17 cellular contexts compared by ENCODE assay signal in the genomic region with DNA sequence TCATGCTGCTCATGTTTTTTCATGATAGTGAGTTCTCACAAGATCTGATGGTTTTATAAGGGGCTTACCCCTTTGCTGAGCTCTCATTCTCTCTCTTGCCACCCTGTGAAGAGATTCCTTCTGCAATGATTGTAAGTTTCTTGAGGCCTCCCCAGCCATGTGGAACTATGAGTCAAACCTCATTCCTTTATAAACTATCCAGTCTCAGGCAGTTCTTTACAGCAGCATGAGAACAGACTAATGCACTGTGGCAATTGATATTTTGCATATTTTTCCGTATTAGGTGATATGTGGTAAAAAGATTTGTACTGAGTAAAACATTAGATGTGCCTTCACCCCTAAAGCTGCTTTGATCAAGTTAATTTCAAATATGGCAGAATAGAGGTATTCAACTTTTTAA. TPM values are rescaled to one million over a fixed set of nuclear protein-coding genes. Genes with fewer than 3 reads are reported as not detected.
DNase-seq lines count a peak whose midpoint lies in the region; ATAC-seq and TF ChIP-seq lines count a peak whose summit lies in the region.
"Had no signal": no experiment of that assay in that cellular context is flagged by ENCODE, and none has a peak within 500 bp of the region (broad histone marks: within the 10 kb centered on the region; RNA-seq: fewer than 3 reads in every experiment).

No MANE protein-coding gene starts in this region.

- no peak overlapping the region for H2BK5ac ChIP-seq in IMR-90 (ENCODE audit: low read depth, low read length, poor library complexity, severe bottlenecking)

- no peaks in the 10 kb centered on the region for H3K36me3 ChIP-seq in IMR-90 (ENCODE audit: control insufficient read depth, insufficient read depth, low read length)
- H3K36me3 ChIP-seq: BLaER1 treated with 17β-estradiol and CSF1 and Interleukin-3, amounts not matched to agents 10 nM and 100 nM had no signal

- CTCF ChIA-PET in IMR-90 (lab: Yijun Ruan, JAX), result no interaction called here

- H3K4me2 ChIP-seq in IMR-90 (ENCODE audit: low read depth, low read length), result no peak overlapping the region
- H3K4me2 ChIP-seq: BLaER1 treated with 17β-estradiol and CSF1 and Interleukin-3, amounts not matched to agents 10 nM and 100 nM had no signal

- dilution Hi-C loops in IMR-90 (cut with HindIII; ENCODE audit: low sequenced_read_pairs, unreplicated experiment), result no loop called here

- H3K9ac ChIP-seq in IMR-90 (ENCODE audit: low read depth, low read length), result no peak overlapping the region
- H3K9ac ChIP-seq: BLaER1 treated with 17β-estradiol and CSF1 and Interleukin-3, amounts not matched to agents 10 nM and 100 nM had no signal

- TF ChIP-seq POLR2A in IMR-90 (IDR thresholded peaks at IDR 0.05; ENCODE audit: low read depth, low read length), result no peak

- no peak overlapping the region for H2AK5ac ChIP-seq in IMR-90 (ENCODE audit: low read depth, low read length)

- H4K8ac ChIP-seq in IMR-90 (ENCODE audit: low read depth in 2 of 2, low read length in 2 of 2), result no peak overlapping the region

- no peak overlapping the region for H2BK15ac ChIP-seq in IMR-90 (ENCODE audit: low read depth, low read length)

- WGBS in IMR-90 (ENCODE audit: extremely low coverage in 2 of 2, insufficient read length in 1 of 2), 2 experiments, result no CpG with 5 or more reads among the region's 1 CpG

- no peak overlapping the region for H4K5ac ChIP-seq in IMR-90 (ENCODE audit: low read depth, low read length)

- peak; percentile 77 for ATAC-seq in IMR-90 (ENCODE audit: low read depth)
- no peak for ATAC-seq in GM18498 (IDR thresholded peaks at IDR 0.05; ENCODE audit: unreplicated experiment)
- ATAC-seq: GM12878, HCT116, HepG2 had no signal

- no peak overlapping the region for H3K23ac ChIP-seq in IMR-90 (ENCODE audit: low read depth, low read length)

- POLR2A ChIA-PET in IMR-90 (lab: Charles Lee; ENCODE audit: unreplicated experiment), result no interaction called here

- no peak overlapping the region for H3K4ac ChIP-seq in IMR-90 (ENCODE audit: low read depth, low read length)

- no peaks in the 10 kb centered on the region for H3K9me1 ChIP-seq in IMR-90 (ENCODE audit: insufficient read depth, low read length)

- no peaks in the 10 kb centered on the region for H3K79me1 ChIP-seq in IMR-90 (ENCODE audit: low read depth in 1 of 2, low read length in 2 of 2)

- no peaks in the 10 kb centered on the region for H3K9me3 ChIP-seq in IMR-90 (ENCODE audit: control insufficient read depth, insufficient read depth, low read length)
- H3K9me3 ChIP-seq: BLaER1 treated with 17β-estradiol and CSF1 and Interleukin-3, amounts not matched to agents 10 nM and 100 nM had no signal

- in situ Hi-C loops in IMR-90 (cut with MboI; ENCODE audit: low sequenced_read_pairs), result no loop called here

- no peak overlapping the region for H2AFZ ChIP-seq in IMR-90 (replicated peaks; ENCODE audit: low read length, poor library complexity)

- no peak for TF ChIP-seq RAD21 in IMR-90 (IDR thresholded peaks at IDR 0.05; ENCODE audit: low read length)

- H3K14ac ChIP-seq in IMR-90 (replicated peaks; ENCODE audit: low read depth, low read length), result no peak overlapping the region

- intact Hi-C loops in IMR-90 (cut with micrococcal nuclease), result no loop called here

- no peak overlapping the region for H4K91ac ChIP-seq in IMR-90 (ENCODE audit: insufficient read depth, low read depth, low read length)

- TF ChIP-seq CTCF in IMR-90 (conservative IDR thresholded peaks at IDR 0.05; ENCODE audit: low read depth, low read length), result no peak

- H4K20me1 ChIP-seq in IMR-90 (ENCODE audit: insufficient read depth, low read length), result no peaks in the 10 kb centered on the region
- H4K20me1 ChIP-seq: BLaER1 treated with 17β-estradiol and CSF1 and Interleukin-3, amounts not matched to agents 10 nM and 100 nM had no signal

- DNase-seq in EH (ENCODE audit: low read depth), result peak; percentile 37
- DNase-seq in IMR-90, result peak; percentile 29
- peak; percentile 70 for DNase-seq in iris pigment epithelial cell (ENCODE audit: low read depth)
- peak; percentile 43 for DNase-seq in renal cortical epithelial cell (ENCODE audit: low read depth)
- no peak for DNase-seq in NCI-H187 treated with DMSO at 0.1 percent for 48 hours (lab: John Stamatoyannopoulos, UW)
- no peak for DNase-seq in activated CD4-positive, alpha-beta T cell treated with anti-CD3 and anti-CD28 coated beads, Interleukin-2, amount 50 U/mL, for 1 hour
- no peak for DNase-seq in activated CD4-positive, alpha-beta T cell treated with anti-CD3 and anti-CD28 coated beads for 4 hours
- DNase-seq: 8988T; ACHN; CD4-positive, CD25-positive, alpha-beta regulatory T cell; DMS53 had no signal

- BruUV-seq in IMR-90 (replicated peaks; lab: Mats Ljungman, UMichigan), result no TSS peak

- H3K4me3 ChIP-seq in IMR-90 (ENCODE audit: insufficient read depth, low read depth, low read length), result no peak overlapping the region
- H3K4me3 ChIP-seq: BLaER1 treated with 17β-estradiol and CSF1 and Interleukin-3, amounts not matched to agents 10 nM and 100 nM; GM12878 had no signal

- H3K56ac ChIP-seq in IMR-90 (ENCODE audit: extremely low read depth, insufficient read depth, low read length), result no peak overlapping the region

- no peak overlapping the region for H2BK120ac ChIP-seq in IMR-90 (ENCODE audit: low read depth, low read length)

- no peak overlapping the region for H2BK20ac ChIP-seq in IMR-90 (ENCODE audit: low read depth, low read length)

- H3K4me1 ChIP-seq in IMR-90 (ENCODE audit: control insufficient read depth, insufficient read depth, low read length), result peaks cover 2% of the 10 kb centered on the region; the same call in 1 of the 2 replicates
- H3K4me1 ChIP-seq: BLaER1 treated with 17β-estradiol and CSF1 and Interleukin-3, amounts not matched to agents 10 nM and 100 nM had no signal

- H3K27ac ChIP-seq in IMR-90 (ENCODE audit: insufficient read depth, low read length), result no peak overlapping the region
- H3K27ac ChIP-seq: BLaER1 treated with 17β-estradiol and CSF1 and Interleukin-3, amounts not matched to agents 10 nM and 100 nM had no signal

- H3K18ac ChIP-seq in IMR-90 (ENCODE audit: low read depth, low read length), result no peak overlapping the region

- no peak overlapping the region for H2AK9ac ChIP-seq in IMR-90 (replicated peaks; ENCODE audit: low read depth, low read length, poor library complexity)

- H3K27me3 ChIP-seq in IMR-90 (ENCODE audit: control insufficient read depth, insufficient read depth, low read length), result no peaks in the 10 kb centered on the region
- H3K27me3 ChIP-seq: BLaER1 treated with 17β-estradiol and CSF1 and Interleukin-3, amounts not matched to agents 10 nM and 100 nM had no signal

TF ChIP-seq in IMR-90, 13 proteins besides CTCF, POLR2A, EP300 and RAD21:
- no peak for TF ChIP-seq BHLHE40 (IDR thresholded peaks at IDR 0.05; ENCODE audit: low read depth, low read length)
- TF ChIP-seq, protein P1, sequence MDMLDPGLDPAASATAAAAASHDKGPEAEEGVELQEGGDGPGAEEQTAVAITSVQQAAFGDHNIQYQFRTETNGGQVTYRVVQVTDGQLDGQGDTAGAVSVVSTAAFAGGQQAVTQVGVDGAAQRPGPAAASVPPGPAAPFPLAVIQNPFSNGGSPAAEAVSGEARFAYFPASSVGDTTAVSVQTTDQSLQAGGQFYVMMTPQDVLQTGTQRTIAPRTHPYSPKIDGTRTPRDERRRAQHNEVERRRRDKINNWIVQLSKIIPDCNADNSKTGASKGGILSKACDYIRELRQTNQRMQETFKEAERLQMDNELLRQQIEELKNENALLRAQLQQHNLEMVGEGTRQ (IDR thresholded peaks at IDR 0.05; ENCODE audit: low read depth, low read length), result no peak
- TF ChIP-seq, protein P2, sequence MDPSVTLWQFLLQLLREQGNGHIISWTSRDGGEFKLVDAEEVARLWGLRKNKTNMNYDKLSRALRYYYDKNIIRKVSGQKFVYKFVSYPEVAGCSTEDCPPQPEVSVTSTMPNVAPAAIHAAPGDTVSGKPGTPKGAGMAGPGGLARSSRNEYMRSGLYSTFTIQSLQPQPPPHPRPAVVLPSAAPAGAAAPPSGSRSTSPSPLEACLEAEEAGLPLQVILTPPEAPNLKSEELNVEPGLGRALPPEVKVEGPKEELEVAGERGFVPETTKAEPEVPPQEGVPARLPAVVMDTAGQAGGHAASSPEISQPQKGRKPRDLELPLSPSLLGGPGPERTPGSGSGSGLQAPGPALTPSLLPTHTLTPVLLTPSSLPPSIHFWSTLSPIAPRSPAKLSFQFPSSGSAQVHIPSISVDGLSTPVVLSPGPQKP (IDR thresholded peaks at IDR 0.05; ENCODE audit: borderline replicate concordance, low read depth, low read length), result no peak
- TF ChIP-seq SMC3 (IDR thresholded peaks at IDR 0.05; ENCODE audit: low read depth, low read length), result no peak
- TF ChIP-seq MAFK (IDR thresholded peaks at IDR 0.05; ENCODE audit: low read depth, low read length), result no peak
- no peak for TF ChIP-seq NFE2L2 (IDR thresholded peaks at IDR 0.05; ENCODE audit: low read depth, low read length)
- no peak for TF ChIP-seq MAZ (IDR thresholded peaks at IDR 0.05; ENCODE audit: borderline replicate concordance, low read depth, low read length)
- TF ChIP-seq CHD1 (IDR thresholded peaks at IDR 0.05; ENCODE audit: low read depth, low read length), result no peak
- TF ChIP-seq FOS (IDR thresholded peaks at IDR 0.05; ENCODE audit: low read depth, low read length), result no peak
- TF ChIP-seq CEBPB (IDR thresholded peaks at IDR 0.05; ENCODE audit: low read depth, low read length), result no peak
- no peak for TF ChIP-seq RFX5 (IDR thresholded peaks at IDR 0.05; ENCODE audit: low read depth, low read length)
- no peak for TF ChIP-seq RCOR1 (IDR thresholded peaks at IDR 0.05; ENCODE audit: insufficient replicate concordance, low read length)
- no peak for TF ChIP-seq MXI1 (IDR thresholded peaks at IDR 0.05; ENCODE audit: borderline replicate concordance, low read depth, low read length)
TF ChIP-seq in IMR-90: peak in this region for 0.

RNA-seq across cellular contexts. Expression of a gene that starts 48.8 kb away (rescaled TPM):
- total RNA-seq in IMR-90 (2012; rRNA removed), result 1.3 and 1.7 TPM in 2 replicates
- 0.06 and 0.24 TPM in 2 replicates for polyA plus RNA-seq in IMR-90 (2012; rRNA removed)
- polyA plus RNA-seq in IMR-90 (2012; cell fraction: cytosol; rRNA removed), result 0.01 and 0.03 TPM in 2 replicates
- polyA plus RNA-seq in IMR-90 (2012; cell fraction: nucleus; rRNA removed; ENCODE audit: low replicate concordance), result 0.01 and 0.15 TPM in 2 replicates
- 3.3 and 4.0 TPM in 2 replicates for total RNA-seq in renal cortical epithelial cell
- total RNA-seq: G401, HepG2 had no signal
- polyA plus RNA-seq: GM12878, HepG2 had no signal

Comparison
In these comparisons a context has a peak if more than half of its experiments do, and no peak if none do; other contexts are left out.
1. DNase-seq: peak in EH (single experiment), IMR-90 (single experiment), iris pigment epithelial cell (single experiment) and renal cortical epithelial cell (single experiment); none in NCI-H187 treated with DMSO at 0.1 percent for 48 hours (single experiment), activated CD4-positive, alpha-beta T cell treated with anti-CD3 and anti-CD28 coated beads, Interleukin-2, amount 50 U/mL, for 1 hour (single experiment) and activated CD4-positive, alpha-beta T cell treated with anti-CD3 and anti-CD28 coated beads for 4 hours (0 of 2).